1 cellular context compared by ENCODE assay signal in genomic region chr16:67675999-67676398, GRCh38.
TF ChIP-seq lines count a peak whose summit lies in the region.

No MANE protein-coding gene starts in this region.

TF ChIP-seq in HepG2, 621 proteins besides CTCF, POLR2A, EP300 and RAD21:
- TF ChIP-seq CSRNP2 (CRISPR knock-in tag; conservative IDR thresholded peaks at IDR 0.05; ENCODE audit: low read depth) (no peak), ZNF121 (CRISPR knock-in tag; IDR thresholded peaks at IDR 0.05) (peak; percentile 70; the same call in 1 of the 2 replicates)
TF ChIP-seq in HepG2: peak in this region for 1.
